In genomic region chr17:48444531-48445247, GRCh38 we compare ENCODE assay signal across 11 cellular contexts. TPM values are rescaled to one million over a fixed set of nuclear protein-coding genes. Genes with fewer than 3 reads are reported as not detected.
A peak's percentile ranks its signal among the peaks of the same experiment; 100 is the strongest.
DNase-seq lines count a peak whose midpoint lies in the region; ATAC-seq and FAIRE-seq lines count a peak whose summit lies in the region.
"Had no signal": no experiment of that assay in that cellular context is flagged by ENCODE, and none has a peak within 500 bp of the region (broad histone marks: within the 10 kb centered on the region; RNA-seq: fewer than 3 reads in every experiment).

No MANE protein-coding gene starts in this region.

- H3K9me3 ChIP-seq in BLaER1 = 0 out of 2 replicates have a peak, but pooled peaks cover 6% of the 10 kb centered on the region
- H3K9me3 ChIP-seq: left lung had no signal

- H3K4me3 Mint-ChIP-seq in activated CD4-positive, alpha-beta memory T cell treated with anti-CD3 and anti-CD28 coated beads, Interleukin-2, amount 10 ng/mL, durations not matched to agents 7 days and 5 days = no peak overlapping the region

- peak; percentile 59 for FAIRE-seq in GM19239 (lab: Jason Lieb, UNC)

- H3K4me2 ChIP-seq in BLaER1 = peak overlapping the region; percentile 81

- H3K27me3 Mint-ChIP-seq in activated CD4-positive, alpha-beta memory T cell treated with anti-CD3 and anti-CD28 coated beads, Interleukin-2, amount 10 ng/mL, durations not matched to agents 7 days and 5 days = no peaks in the 10 kb centered on the region

- peaks cover 69% of the 10 kb centered on the region for H3K4me1 ChIP-seq in BLaER1
- H3K4me1 ChIP-seq: left lung had no signal

- H4K20me1 ChIP-seq in BLaER1 = no peaks in the 10 kb centered on the region

- H3K4me3 ChIP-seq in BLaER1 = no peak overlapping the region
- H3K4me3 ChIP-seq: coronary artery, left lung had no signal

- no peak for DNase-seq in GM19239 (ENCODE audit: insufficient read length, low spot score)
- peak; percentile 55 for DNase-seq in activated CD4-positive, alpha-beta memory T cell treated with anti-CD3 and anti-CD28 coated beads, Interleukin-2, amount 10 ng/mL, durations not matched to agents 7 days and 5 days
- peak; percentile 52 for DNase-seq in islet precursor cell
- no peak for DNase-seq in NCI-H2107 (lab: John Stamatoyannopoulos, UW)
- no peak for DNase-seq in activated CD4-positive, CD25-positive, alpha-beta regulatory T cell (lab: John Stamatoyannopoulos, UW)
- DNase-seq: left lung had no signal

- no peaks in the 10 kb centered on the region for H3K27me3 ChIP-seq in BLaER1

- POLR2A ChIA-PET in activated CD4-positive, alpha-beta memory T cell treated with anti-CD3 and anti-CD28 coated beads, Interleukin-2, amount 10 ng/mL, durations not matched to agents 7 days and 5 days (lab: Charles Lee) = interaction anchor here (1.0 to 8.2 kb wide), 5 partner anchors 9 to 397 kb away, joined by 3 to 141 read pairs (median 5); partner anchors contain the start of genes NFE2L1 and SKAP1

- H3K9ac ChIP-seq in BLaER1 = no peak overlapping the region

- ATAC-seq in HG03280 (IDR thresholded peaks at IDR 0.05; ENCODE audit: unreplicated experiment) (no peak), HG03565 (IDR thresholded peaks at IDR 0.05; ENCODE audit: unreplicated experiment) (no peak)
- ATAC-seq: left lung had no signal

- CTCF ChIA-PET in activated CD4-positive, alpha-beta memory T cell treated with anti-CD3 and anti-CD28 coated beads, Interleukin-2, amount 10 ng/mL, durations not matched to agents 7 days and 5 days (lab: Charles Lee) = interaction anchor here (1.0 to 1.1 kb wide), 2 partner anchors 9 to 13 kb away, joined by 3 to 6 read pairs; no protein-coding TSS in a partner anchor

- no peak overlapping the region for H3K27ac ChIP-seq in BLaER1
- H3K27ac ChIP-seq: coronary artery, left lung had no signal

- H3K9me3 Mint-ChIP-seq in activated CD4-positive, alpha-beta memory T cell treated with anti-CD3 and anti-CD28 coated beads, Interleukin-2, amount 10 ng/mL, durations not matched to agents 7 days and 5 days = peaks cover 3% of the 10 kb centered on the region

- H3K36me3 ChIP-seq in BLaER1 = no peaks in the 10 kb centered on the region
- H3K36me3 ChIP-seq: left lung had no signal

- H3K36me3 Mint-ChIP-seq in activated CD4-positive, alpha-beta memory T cell treated with anti-CD3 and anti-CD28 coated beads, Interleukin-2, amount 10 ng/mL, durations not matched to agents 7 days and 5 days (ENCODE audit: low read depth) = peaks cover 19% of the 10 kb centered on the region

- H3K27ac Mint-ChIP-seq in activated CD4-positive, alpha-beta memory T cell treated with anti-CD3 and anti-CD28 coated beads, Interleukin-2, amount 10 ng/mL, durations not matched to agents 7 days and 5 days = peak overlapping the region; percentile 70

- peaks cover 68% of the 10 kb centered on the region for H3K4me1 Mint-ChIP-seq in activated CD4-positive, alpha-beta memory T cell treated with anti-CD3 and anti-CD28 coated beads, Interleukin-2, amount 10 ng/mL, durations not matched to agents 7 days and 5 days

RNA-seq across cellular contexts. Expression of gene SKAP1, which starts 14.7 kb away (rescaled TPM):
- 100 to 1,000 TPM; 132 to 133 TPM for total RNA-seq in activated CD4-positive, alpha-beta memory T cell treated with anti-CD3 and anti-CD28 coated beads, Interleukin-2, amount 10 ng/mL, durations not matched to agents 7 days and 5 days
- total RNA-seq: osteoblast had no signal

Comparison
In these comparisons a context has a peak if more than half of its experiments do, and no peak if none do; other contexts are left out.
1. DNase-seq: peak in activated CD4-positive, alpha-beta memory T cell treated with anti-CD3 and anti-CD28 coated beads, Interleukin-2, amount 10 ng/mL, durations not matched to agents 7 days and 5 days (single experiment) and islet precursor cell (single experiment); none in GM19239 (single experiment), NCI-H2107 (single experiment) and activated CD4-positive, CD25-positive, alpha-beta regulatory T cell (0 of 4).